Comparison of ENCODE assay signal across 10 cellular contexts in the genomic region with DNA sequence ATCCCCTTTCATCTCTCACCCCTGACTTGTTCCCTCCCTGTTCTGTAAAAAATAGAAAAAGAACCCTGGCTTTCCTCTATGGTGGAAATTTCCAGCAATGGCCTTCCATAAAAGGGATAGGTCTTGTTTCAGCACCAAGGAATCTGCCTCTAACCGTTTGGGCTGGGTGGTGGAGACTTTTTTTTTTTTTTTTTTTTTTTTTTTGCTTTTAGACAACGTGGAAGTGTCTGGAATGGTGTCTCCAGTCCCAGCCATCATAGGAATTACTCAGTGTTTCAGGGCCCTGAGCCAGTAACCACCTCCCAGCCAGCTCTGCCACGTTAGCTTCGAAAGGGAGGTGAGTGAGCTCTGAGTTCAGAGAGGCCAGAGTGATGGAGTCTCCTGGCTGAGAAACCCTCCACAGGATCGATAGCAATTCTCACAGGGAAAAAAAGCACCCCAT.
DNase-seq lines count a peak whose midpoint lies in the region; ATAC-seq, FAIRE-seq and TF ChIP-seq lines count a peak whose summit lies in the region.
"Had no signal": no experiment of that assay in that cellular context is flagged by ENCODE, and none has a peak within 500 bp of the region (broad histone marks: within the 10 kb centered on the region; RNA-seq: fewer than 3 reads in every experiment).

No MANE protein-coding gene starts in this region.

- no peaks in the 10 kb centered on the region for H3K36me3 ChIP-seq in mammary epithelial cell (ENCODE audit: insufficient read depth, low read length)
- H3K36me3 ChIP-seq in keratinocyte (ENCODE audit: control insufficient read depth in 2 of 2, extremely low read depth in 1 of 2, insufficient read depth in 2 of 2, low read length in 2 of 2) = no peaks in the 10 kb centered on the region
- no peaks in the 10 kb centered on the region for H3K36me3 ChIP-seq in stomach
- H3K36me3 ChIP-seq in HepG2 (replicated peaks in 1 of 2; ENCODE audit: control insufficient read depth in 1 of 2, insufficient read depth in 2 of 2, low read length in 2 of 2) = no peaks in the 10 kb centered on the region

- no peak for TF ChIP-seq EP300 in stomach (IDR thresholded peaks at IDR 0.05)
- TF ChIP-seq EP300 in HepG2 (IDR thresholded peaks at IDR 0.05; ENCODE audit: low read depth in 2 of 2, low read length in 2 of 2) = no peak
- no peak for TF ChIP-seq EP300 in HepG2 (CRISPR knock-in tag; IDR thresholded peaks at IDR 0.05; ENCODE audit: borderline replicate concordance)

- no peaks in the 10 kb centered on the region for H3K9me1 ChIP-seq in keratinocyte (ENCODE audit: control insufficient read depth, extremely low read depth, insufficient read depth, low read length)

- no peaks in the 10 kb centered on the region for H3K9me3 ChIP-seq in mammary epithelial cell (replicated peaks; ENCODE audit: insufficient read depth, low read length)
- H3K9me3 ChIP-seq in keratinocyte (ENCODE audit: control insufficient read depth, low read depth, low read length) = no peaks in the 10 kb centered on the region
- H3K9me3 ChIP-seq in stomach = no peaks in the 10 kb centered on the region
- H3K9me3 ChIP-seq in HepG2 (ENCODE audit: low read length) = no peaks in the 10 kb centered on the region

- CTCF ChIA-PET in mammary epithelial cell (lab: Charles Lee; ENCODE audit: low non-redundant PET) = interaction anchor here (0.5 kb wide), 1 partner anchor 498 kb away, joined by 9 read pairs; no protein-coding TSS in a partner anchor
- CTCF ChIA-PET in HepG2 (lab: Yijun Ruan, JAX; ENCODE audit: low intra/inter-chr PET ratio, low total read pairs) = no interaction called here

- in situ Hi-C loops in mammary epithelial cell (cut with MboI; ENCODE audit: low sequenced_read_pairs in 2 of 2) = loop anchor here in 1 of 2 donors (10.0 to 25.0 kb wide), 2 partner anchors 97 to 1390 kb away; a partner anchor contains a TSS
- in situ Hi-C loops in HepG2 (cut with HindIII; ENCODE audit: extremely low pct_ligation_motif_present, low pct_unique_long_range_greater_than_20kb) = loop anchor here (5.0 to 25.0 kb wide), 3 partner anchors 95 to 1390 kb away; a partner anchor contains a TSS

- DNase-seq in GOT3 (lab: John Stamatoyannopoulos, UW) (peak; percentile 13), mammary epithelial cell (peak; percentile 81), keratinocyte (ENCODE audit: low read depth, low spot score) (peak; percentile 23), stomach (peak; percentile 32), DMS 273 (lab: John Stamatoyannopoulos, UW; ENCODE audit: unreplicated experiment) (no peak), HepG2 (ENCODE audit: low spot score) (no peak), GM20000 (ENCODE audit: low spot score) (no peak)
- DNase-seq in NK-92 treated with Interleukin-12 subunit alpha and Interleukin-12 subunit beta, amount 100 ng/mL, for 24 hours (lab: John Stamatoyannopoulos, UW) = no peak
- DNase-seq: erythroblast, NCI-H187 had no signal

- WGBS in mammary epithelial cell (ENCODE audit: low coverage, missing lambda C conversion rate) = 3% methylated on average over 4 of the region's 5 CpGs
- WGBS in stomach, 5 donors = 44 to 69% (median 57%) methylated on average over 5 of the region's 5 CpGs
- WGBS in HepG2 (ENCODE audit: low lambda C conversion rate) = 17% methylated on average over 5 of the region's 5 CpGs

- dilution Hi-C loops in mammary epithelial cell (cut with HindIII; ENCODE audit: low sequenced_read_pairs) (no loop called here), keratinocyte (cut with MboI; ENCODE audit: extremely low pct_ligation_motif_present, low sequenced_read_pairs) (loop anchor here (25.0 kb wide), 1 partner anchor 140 kb away; no protein-coding TSS in a partner anchor)

- H3K27ac ChIP-seq in mammary epithelial cell (ENCODE audit: insufficient read depth, low read depth, low read length) = no peak overlapping the region
- H3K27ac ChIP-seq in keratinocyte (ENCODE audit: control insufficient read depth, insufficient read depth, low read length) = no peak overlapping the region
- H3K27ac ChIP-seq in stomach = peak overlapping the region; percentile 4 to 82 (median 77)
- no peak overlapping the region for H3K27ac ChIP-seq in HepG2 (ENCODE audit: extremely low read length, insufficient read depth, low read length)

- no peak overlapping the region for H3K9ac ChIP-seq in mammary epithelial cell (ENCODE audit: insufficient read depth, low read length)
- H3K9ac ChIP-seq in keratinocyte (ENCODE audit: control insufficient read depth, extremely low read depth, insufficient read depth, low read length) = no peak overlapping the region
- no peak overlapping the region for H3K9ac ChIP-seq in HepG2 (ENCODE audit: insufficient read depth, low read depth, low read length)

- no peaks in the 10 kb centered on the region for H3K27me3 ChIP-seq in mammary epithelial cell (ENCODE audit: insufficient read depth, low read length)
- no peaks in the 10 kb centered on the region for H3K27me3 ChIP-seq in keratinocyte (ENCODE audit: control insufficient read depth, extremely low read depth, insufficient read depth, low read length)
- no peaks in the 10 kb centered on the region for H3K27me3 ChIP-seq in stomach
- H3K27me3 ChIP-seq in HepG2 (ENCODE audit: control insufficient read depth in 1 of 2, insufficient read depth in 2 of 2, low read length in 2 of 2) = no peaks in the 10 kb centered on the region

- H2AFZ ChIP-seq in mammary epithelial cell (ENCODE audit: low read depth, low read length) (peak overlapping the region; percentile 78), keratinocyte (ENCODE audit: control insufficient read depth, low read length) (peak overlapping the region; percentile 65), HepG2 (ENCODE audit: low read length) (no peak overlapping the region)

- FAIRE-seq in keratinocyte (lab: Jason Lieb, UNC) (peak; percentile 60), HepG2 (lab: Jason Lieb, UNC) (no peak)

- intact Hi-C loops in mammary epithelial cell (cut with micrococcal nuclease) = loop anchor here (10.0 kb wide), 2 partner anchors 357 to 1177 kb away; a partner anchor contains a TSS
- intact Hi-C loops in stomach (cut with DNase I; ENCODE audit: low total_unique reads) = no loop called here
- intact Hi-C loops in HepG2 (cut with micrococcal nuclease; ENCODE audit: unreplicated experiment) = no loop called here

- ATAC-seq in HepG2 = no peak

- no peak for TF ChIP-seq RAD21 in HepG2 (CRISPR knock-in tag; IDR thresholded peaks at IDR 0.05)

- H3K79me2 ChIP-seq in mammary epithelial cell (ENCODE audit: insufficient read depth, low read length) (no peaks in the 10 kb centered on the region), keratinocyte (ENCODE audit: control insufficient read depth, insufficient read depth, low read length) (no peaks in the 10 kb centered on the region), HepG2 (ENCODE audit: insufficient read depth, low read length) (no peaks in the 10 kb centered on the region)

- H3K4me2 ChIP-seq in mammary epithelial cell (ENCODE audit: insufficient read depth, low read depth, low read length) (no peak overlapping the region), keratinocyte (ENCODE audit: control insufficient read depth, extremely low read depth, insufficient read depth, low read depth, low read length) (no peak overlapping the region), HepG2 (ENCODE audit: low read depth, low read length) (no peak overlapping the region)

- H4K20me1 ChIP-seq in mammary epithelial cell (ENCODE audit: insufficient read depth, low read length) (no peaks in the 10 kb centered on the region), keratinocyte (ENCODE audit: control insufficient read depth, extremely low read depth, insufficient read depth, low read length) (no peaks in the 10 kb centered on the region), HepG2 (ENCODE audit: insufficient read depth, low read length) (no peaks in the 10 kb centered on the region)

- POLR2A ChIA-PET in HepG2 (lab: Yijun Ruan, JAX) = no interaction called here

- H3K4me1 ChIP-seq in mammary epithelial cell (ENCODE audit: insufficient read depth, low read length) = peaks cover 33% of the 10 kb centered on the region
- peaks cover 33% of the 10 kb centered on the region for H3K4me1 ChIP-seq in keratinocyte (ENCODE audit: control insufficient read depth, extremely low read depth, insufficient read depth, low read length)
- peaks cover 0 to 50% (median 30%) of the 10 kb centered on the region in 4 donors for H3K4me1 ChIP-seq in stomach
- H3K4me1 ChIP-seq in HepG2 (ENCODE audit: insufficient read depth, low read length) = peaks cover 19% of the 10 kb centered on the region

- BruUV-seq in mammary epithelial cell (replicated peaks; lab: Mats Ljungman, UMichigan) = no TSS peak
- no TSS peak for BruUV-seq in HepG2 (replicated peaks; lab: Mats Ljungman, UMichigan)

- TF ChIP-seq POLR2A in stomach (IDR thresholded peaks at IDR 0.05) (no peak), HepG2 (IDR thresholded peaks at IDR 0.05; ENCODE audit: insufficient read depth in 1 of 2, low read depth in 2 of 2, low read length in 2 of 2) (no peak)

- H3K4me3 ChIP-seq in mammary epithelial cell (replicated peaks in 1 of 3; ENCODE audit: insufficient read depth in 1 of 3, low read depth in 2 of 3, low read length in 3 of 3) (no peak overlapping the region), keratinocyte (ENCODE audit: control insufficient read depth in 2 of 3, extremely low read depth in 1 of 3, insufficient read depth in 2 of 3, low read depth in 1 of 3, low read length in 3 of 3) (no peak overlapping the region), stomach (peak overlapping the region in 1 of 4 donors; percentile 13), HepG2 (replicated peaks in 1 of 3; ENCODE audit: insufficient read depth in 1 of 3, low read depth in 2 of 3, low read length in 3 of 3) (no peak overlapping the region)

- TF ChIP-seq CTCF in mammary epithelial cell (conservative IDR thresholded peaks at IDR 0.05 in 1 of 2, IDR thresholded peaks at IDR 0.05 in 1 of 2; ENCODE audit: extremely low read depth in 1 of 2, insufficient read depth in 1 of 2, low read depth in 1 of 2, low read length in 2 of 2) (no peak), keratinocyte (optimal IDR thresholded peaks at IDR 0.05 in 1 of 3, IDR thresholded peaks at IDR 0.05 in 1 of 3, conservative IDR thresholded peaks at IDR 0.05 in 1 of 3; ENCODE audit: extremely low read depth in 1 of 3, insufficient read depth in 2 of 3, low read length in 3 of 3) (no peak), stomach (IDR thresholded peaks at IDR 0.05) (no peak), HepG2 (CRISPR knock-in tag; IDR thresholded peaks at IDR 0.05) (no peak), GM20000 (IDR thresholded peaks at IDR 0.05; ENCODE audit: extremely low read depth, missing control alignments) (no peak)

TF ChIP-seq in HepG2, 621 proteins besides CTCF, POLR2A, EP300 and RAD21 (continues in another document):
- no peak for TF ChIP-seq NFKBIZ (CRISPR knock-in tag; IDR thresholded peaks at IDR 0.05)
- TF ChIP-seq ZNF44 (CRISPR knock-in tag; IDR thresholded peaks at IDR 0.05) = no peak
- TF ChIP-seq TARDBP (CRISPR knock-in tag; IDR thresholded peaks at IDR 0.05) = no peak
- no peak for TF ChIP-seq NR2C2 (CRISPR knock-in tag; IDR thresholded peaks at IDR 0.05; ENCODE audit: borderline replicate concordance)
- TF ChIP-seq ARID2 (CRISPR knock-in tag; IDR thresholded peaks at IDR 0.05; ENCODE audit: borderline replicate concordance) = no peak
- TF ChIP-seq ZNF775 (CRISPR knock-in tag; IDR thresholded peaks at IDR 0.05; ENCODE audit: borderline replicate concordance) = no peak
- no peak for TF ChIP-seq ZNF720 (CRISPR knock-in tag; IDR thresholded peaks at IDR 0.05)
- TF ChIP-seq ZC3H13 (CRISPR knock-in tag; IDR thresholded peaks at IDR 0.05) = no peak

Comparison
In these comparisons a context has a peak if more than half of its experiments do, and no peak if none do; other contexts are left out.
1. DNase-seq: peak in GOT3 (single experiment), mammary epithelial cell (single experiment), keratinocyte (single experiment) and stomach (single experiment); none in DMS 273 (single experiment), NK-92 treated with Interleukin-12 subunit alpha and Interleukin-12 subunit beta, amount 100 ng/mL, for 24 hours (single experiment), HepG2 (single experiment) and GM20000 (single experiment).
2. H3K27ac ChIP-seq: peak in stomach (5 of 5); none in mammary epithelial cell (single experiment), keratinocyte (single experiment) and HepG2 (single experiment).